Comparison of ENCODE assay signal across 13 cellular contexts in genomic region chr2:176084629-176085119, GRCh38. TPM values are rescaled to one million over a fixed set of nuclear protein-coding genes. Genes with fewer than 3 reads are reported as not detected.
A peak's percentile ranks its signal among the peaks of the same experiment; 100 is the strongest.
DNase-seq lines count a peak whose midpoint lies in the region; ATAC-seq and TF ChIP-seq lines count a peak whose summit lies in the region.
"Had no signal": no experiment of that assay in that cellular context is flagged by ENCODE, and none has a peak within 500 bp of the region (broad histone marks: within the 10 kb centered on the region; RNA-seq: fewer than 3 reads in every experiment).

No MANE protein-coding gene starts in this region.

- intact Hi-C loops in mucosa of descending colon (cut with DNase I, micrococcal nuclease) = loop anchor here in 1 of 2 donors (5.0 to 10.0 kb wide), 2 partner anchors 397 to 720 kb away; no protein-coding TSS in a partner anchor

- H3K79me1 ChIP-seq in neuronal stem cell (ENCODE audit: low read depth, low read length) = no peaks in the 10 kb centered on the region

- H2BK120ac ChIP-seq in neuronal stem cell (ENCODE audit: low read depth, low read length) = no peak overlapping the region

- H4K91ac ChIP-seq in neuronal stem cell (ENCODE audit: low read depth, low read length, poor library complexity) = no peak overlapping the region

- peak overlapping the region; percentile 69 for H3K27ac Mint-ChIP-seq in T-helper 1 cell treated with Interleukin-12 subunit alpha and Interleukin-12 subunit beta and Interleukin-4 antibody, amounts not matched to agents 30 μg/mL and 1 μg/mL, for 36 hours
- peak overlapping the region; percentile 69 for H3K27ac Mint-ChIP-seq in activated naive CD8-positive, alpha-beta T cell treated with anti-CD3 and anti-CD28 coated beads for 36 hours

- no peak overlapping the region for H3K4me3 Mint-ChIP-seq in T-helper 1 cell treated with Interleukin-12 subunit alpha and Interleukin-12 subunit beta and Interleukin-4 antibody, amounts not matched to agents 30 μg/mL and 1 μg/mL, for 36 hours
- H3K4me3 Mint-ChIP-seq in activated naive CD8-positive, alpha-beta T cell treated with anti-CD3 and anti-CD28 coated beads for 36 hours = peak overlapping the region; percentile 25
- H3K4me3 Mint-ChIP-seq: memory B cell had no signal

- H2BK5ac ChIP-seq in neuronal stem cell (ENCODE audit: low read length) = no peak overlapping the region

- no peak for ATAC-seq in mucosa of descending colon

- TF ChIP-seq CTCF in GM13977 (IDR thresholded peaks at IDR 0.05; ENCODE audit: extremely low read depth, insufficient read depth, missing control alignments) (no peak), mucosa of descending colon (IDR thresholded peaks at IDR 0.05) (no peak)

- no peak overlapping the region for H2BK12ac ChIP-seq in neuronal stem cell (ENCODE audit: low read length)

- no peak overlapping the region for H3K4me2 ChIP-seq in neuronal stem cell (ENCODE audit: insufficient read depth, low read length, poor library complexity, severe bottlenecking)

- H3K4me1 Mint-ChIP-seq in T-helper 1 cell treated with Interleukin-12 subunit alpha and Interleukin-12 subunit beta and Interleukin-4 antibody, amounts not matched to agents 30 μg/mL and 1 μg/mL, for 36 hours (ENCODE audit: low read depth) = peaks cover 3% of the 10 kb centered on the region
- H3K4me1 Mint-ChIP-seq in activated naive CD8-positive, alpha-beta T cell treated with anti-CD3 and anti-CD28 coated beads for 36 hours = peaks cover 12% of the 10 kb centered on the region

- H3K36me3 Mint-ChIP-seq in T-helper 1 cell treated with Interleukin-12 subunit alpha and Interleukin-12 subunit beta and Interleukin-4 antibody, amounts not matched to agents 30 μg/mL and 1 μg/mL, for 36 hours (ENCODE audit: low read depth) = peaks cover 8% of the 10 kb centered on the region
- peaks cover 31% of the 10 kb centered on the region for H3K36me3 Mint-ChIP-seq in activated naive CD8-positive, alpha-beta T cell treated with anti-CD3 and anti-CD28 coated beads for 36 hours
- H3K36me3 Mint-ChIP-seq: memory B cell had no signal

- H3K9me3 Mint-ChIP-seq in T-helper 1 cell treated with Interleukin-12 subunit alpha and Interleukin-12 subunit beta and Interleukin-4 antibody, amounts not matched to agents 30 μg/mL and 1 μg/mL, for 36 hours = peaks cover 3% of the 10 kb centered on the region
- peaks cover 30% of the 10 kb centered on the region for H3K9me3 Mint-ChIP-seq in activated naive CD8-positive, alpha-beta T cell treated with anti-CD3 and anti-CD28 coated beads for 36 hours

- no peak overlapping the region for H2BK15ac ChIP-seq in neuronal stem cell (ENCODE audit: low read length)

- in situ Hi-C loops in GM13977 (cut with MboI; ENCODE audit: low pct_unique_long_range_greater_than_20kb, low sequenced_read_pairs, unreplicated experiment) = loop anchor here (25.0 kb wide), 2 partner anchors 397 to 1747 kb away; partner anchors contain the start of gene SP9

- H3K4me1 ChIP-seq in neuronal stem cell (ENCODE audit: control insufficient read depth in 2 of 2, insufficient read depth in 1 of 2, low read depth in 1 of 2, low read length in 2 of 2) (peaks cover 0 to 3% of the 10 kb centered on the region in 2 donors), mucosa of descending colon (ENCODE audit: low read depth) (peaks cover 28% of the 10 kb centered on the region)

- no peak overlapping the region for H3K27ac ChIP-seq in neuronal stem cell (replicated peaks; ENCODE audit: low read length)

- H2AK5ac ChIP-seq in neuronal stem cell (ENCODE audit: low read depth, low read length) = no peak overlapping the region

- H3K36me3 ChIP-seq in neuronal stem cell (replicated peaks in 1 of 2; ENCODE audit: control insufficient read depth in 2 of 2, insufficient read depth in 2 of 2, low read length in 2 of 2) = no peaks in the 10 kb centered on the region
- H3K36me3 ChIP-seq in mucosa of descending colon (ENCODE audit: low read depth) = no peaks in the 10 kb centered on the region

- H3K4ac ChIP-seq in neuronal stem cell (ENCODE audit: low read length) = no peak overlapping the region

- DNase-seq in T-helper 1 cell (no peak), GM13977 (ENCODE audit: low spot score) (peak; percentile 21), neuronal stem cell (ENCODE audit: low spot score) (no peak), HCEC 1CT (no peak), NCI-H2196 treated with DMSO at 0.1 percent for 48 hours (lab: John Stamatoyannopoulos, UW; ENCODE audit: unreplicated experiment) (no peak), mucosa of descending colon (no peak)
- DNase-seq in activated naive CD8-positive, alpha-beta T cell treated with anti-CD3 and anti-CD28 coated beads for 36 hours = no peak
- DNase-seq: activated T-cell treated with anti-CD3 and anti-CD28 coated beads, Interleukin-2, amount 50 U/mL, for 1 hour; stimulated activated CD4-positive, alpha-beta T cell treated with anti-CD3 and anti-CD28 coated beads, Interleukin-15, amount 100 ng/mL, for 24 hours had no signal

- H3K23ac ChIP-seq in neuronal stem cell (ENCODE audit: low read depth, low read length, poor library complexity) = no peak overlapping the region

- no peak overlapping the region for H3K18ac ChIP-seq in neuronal stem cell (ENCODE audit: low read length)

- H3K9me3 ChIP-seq in neuronal stem cell (replicated peaks in 1 of 2; ENCODE audit: control insufficient read depth in 2 of 2, insufficient read depth in 1 of 2, low read depth in 1 of 2, low read length in 2 of 2) (peaks cover 0 to 3% of the 10 kb centered on the region in 2 donors), mucosa of descending colon (no peaks in the 10 kb centered on the region)

- peaks cover 88% of the 10 kb centered on the region for H3K27me3 Mint-ChIP-seq in T-helper 1 cell treated with Interleukin-12 subunit alpha and Interleukin-12 subunit beta and Interleukin-4 antibody, amounts not matched to agents 30 μg/mL and 1 μg/mL, for 36 hours (ENCODE audit: low read depth)
- peaks cover 95% of the 10 kb centered on the region for H3K27me3 Mint-ChIP-seq in activated naive CD8-positive, alpha-beta T cell treated with anti-CD3 and anti-CD28 coated beads for 36 hours

- no peak overlapping the region for H3K9ac ChIP-seq in neuronal stem cell (ENCODE audit: low read depth, low read length, poor library complexity)

- H3K4me3 ChIP-seq in neuronal stem cell (ENCODE audit: low read length in 2 of 2) = no peak overlapping the region
- no peak overlapping the region for H3K4me3 ChIP-seq in mucosa of descending colon

- peaks cover 58 to 100% (median 98%) of the 10 kb centered on the region in 3 experiments for H3K27me3 ChIP-seq in neuronal stem cell (ENCODE audit: control insufficient read depth in 3 of 3, insufficient read depth in 3 of 3, low read depth in 1 of 3, low read length in 3 of 3)

- H2AFZ ChIP-seq in neuronal stem cell (ENCODE audit: low read length) = peak overlapping the region; percentile 48

- no peak overlapping the region for H3K14ac ChIP-seq in neuronal stem cell (ENCODE audit: low read length)

- no CpG with 5 or more reads among the region's 26 CpGs for WGBS in neuronal stem cell (ENCODE audit: extremely low coverage in 2 of 2, insufficient read length in 2 of 2, insufficient replicate concordance in 1 of 2), 2 donors

- H4K8ac ChIP-seq in neuronal stem cell (ENCODE audit: low read depth, low read length) = no peak overlapping the region

RNA-seq across cellular contexts. Expression of gene EVX2, which starts 0.9 kb away (rescaled TPM):
- total RNA-seq in activated naive CD8-positive, alpha-beta T cell treated with anti-CD3 and anti-CD28 coated beads for 36 hours = not detected
- polyA plus RNA-seq in neuronal stem cell (2013, experiment 1 of 2) = not detected
- not detected for polyA plus RNA-seq in neuronal stem cell (2013, experiment 2 of 2)
- under 1 TPM in 1 of 3 donors, not detected in 2; 0.12 TPM for total RNA-seq in mucosa of descending colon
- total RNA-seq: progenitor cell of endocrine pancreas had no signal
- polyA plus RNA-seq: AG04450 had no signal

RNA-seq across cellular contexts. Expression of gene HOXD13, which starts 7.8 kb away (rescaled TPM):
- total RNA-seq in activated naive CD8-positive, alpha-beta T cell treated with anti-CD3 and anti-CD28 coated beads for 36 hours = not detected
- 0.03 TPM for polyA plus RNA-seq in neuronal stem cell (2013, experiment 1 of 2)
- polyA plus RNA-seq in neuronal stem cell (2013, experiment 2 of 2) = 0.03 TPM
- total RNA-seq in mucosa of descending colon = 1 to 10 TPM in 2 of 3 donors, not detected in 1; 1.1 to 1.5 TPM
- total RNA-seq: progenitor cell of endocrine pancreas had no signal
- polyA plus RNA-seq: AG04450 had no signal

RNA-seq across cellular contexts. Expression of gene HOXD12, which starts 14.9 kb away (rescaled TPM):
- not detected for total RNA-seq in activated naive CD8-positive, alpha-beta T cell treated with anti-CD3 and anti-CD28 coated beads for 36 hours
- not detected for polyA plus RNA-seq in neuronal stem cell (2013, experiment 1 of 2)
- polyA plus RNA-seq in neuronal stem cell (2013, experiment 2 of 2) = not detected
- total RNA-seq in mucosa of descending colon = not detected
- total RNA-seq: progenitor cell of endocrine pancreas had no signal
- polyA plus RNA-seq: AG04450 had no signal

RNA-seq across cellular contexts. Expression of gene HOXD11, which starts 22.4 kb away (rescaled TPM):
- total RNA-seq in activated naive CD8-positive, alpha-beta T cell treated with anti-CD3 and anti-CD28 coated beads for 36 hours = not detected
- not detected for polyA plus RNA-seq in neuronal stem cell (2013, experiment 1 of 2)
- polyA plus RNA-seq in neuronal stem cell (2013, experiment 2 of 2) = not detected
- 1 to 10 TPM; 1.2 to 2.1 (median 2.1) TPM for total RNA-seq in mucosa of descending colon
- total RNA-seq: progenitor cell of endocrine pancreas had no signal
- polyA plus RNA-seq: AG04450 had no signal

RNA-seq across cellular contexts. Expression of gene HOXD10, which starts 31.9 kb away (rescaled TPM):
- not detected for total RNA-seq in activated naive CD8-positive, alpha-beta T cell treated with anti-CD3 and anti-CD28 coated beads for 36 hours
- not detected for polyA plus RNA-seq in neuronal stem cell (2013, experiment 1 of 2)
- polyA plus RNA-seq in neuronal stem cell (2013, experiment 2 of 2) = not detected
- 1 to 10 TPM; 1.8 to 4.1 (median 3.0) TPM for total RNA-seq in mucosa of descending colon
- total RNA-seq: progenitor cell of endocrine pancreas had no signal
- polyA plus RNA-seq: AG04450 had no signal
